In genomic region chr11:64331569-64332371, GRCh38 we compare ENCODE assay signal across 8 cellular contexts. TPM values are rescaled to one million over a fixed set of nuclear protein-coding genes. Genes with fewer than 3 reads are reported as not detected.
DNase-seq lines count a peak whose midpoint lies in the region; ATAC-seq lines count a peak whose summit lies in the region.

No MANE protein-coding gene starts in this region.

- H3K9ac ChIP-seq in rectal smooth muscle tissue (ENCODE audit: low read length), result no peak overlapping the region

- DNase-seq in NCI-H1436 (lab: John Stamatoyannopoulos, UW), result peak; percentile 48
- DNase-seq in NCI-H1436 treated with DMSO at 0.1 percent for 48 hours (lab: John Stamatoyannopoulos, UW), result no peak
- peak; percentile 95 for DNase-seq in RKO (ENCODE audit: low spot score)
- peak; percentile 89 to 92 for DNase-seq in activated T-cell treated with anti-CD3 and anti-CD28 coated beads, Interleukin-2, amount 50 U/mL, for 72 hours
- peak; percentile 71 for DNase-seq in germinal center (ENCODE audit: low spot score)
- DNase-seq in NCI-H128 (lab: John Stamatoyannopoulos, UW; ENCODE audit: unreplicated experiment), result no peak

- no peaks in the 10 kb centered on the region for H3K36me3 ChIP-seq in rectal smooth muscle tissue (ENCODE audit: control insufficient read depth, insufficient read depth, low read length)

- peak overlapping the region; percentile 2 for H3K4me3 ChIP-seq in rectal smooth muscle tissue (ENCODE audit: low read length)

- no peaks in the 10 kb centered on the region for H3K9me3 Mint-ChIP-seq in activated T-cell treated with anti-CD3 and anti-CD28 coated beads, Interleukin-2, amount 50 U/mL, for 72 hours

- H3K4me1 ChIP-seq in rectal smooth muscle tissue (ENCODE audit: control insufficient read depth, insufficient read depth, low read length), result no peaks in the 10 kb centered on the region

- no peak overlapping the region for H3K27ac ChIP-seq in rectal smooth muscle tissue (ENCODE audit: low read depth, low read length)

- ATAC-seq in HG03196 (IDR thresholded peaks at IDR 0.05; ENCODE audit: unreplicated experiment), result peak; percentile 48
- ATAC-seq in activated T-cell treated with anti-CD3 and anti-CD28 coated beads, Interleukin-2, amount 50 U/mL, for 72 hours (replicated peaks in 1 of 2), result peak; percentile 88 to 91

- peak overlapping the region; percentile 32 to 40 for H3K4me3 Mint-ChIP-seq in activated T-cell treated with anti-CD3 and anti-CD28 coated beads, Interleukin-2, amount 50 U/mL, for 72 hours

- peaks cover 20% of the 10 kb centered on the region for H3K4me1 Mint-ChIP-seq in activated T-cell treated with anti-CD3 and anti-CD28 coated beads, Interleukin-2, amount 50 U/mL, for 72 hours (ENCODE audit: low read depth)

- H3K36me3 Mint-ChIP-seq in activated T-cell treated with anti-CD3 and anti-CD28 coated beads, Interleukin-2, amount 50 U/mL, for 72 hours (ENCODE audit: insufficient read depth in 2 of 2), result no peaks in the 10 kb centered on the region

- H3K27me3 ChIP-seq in rectal smooth muscle tissue (ENCODE audit: control insufficient read depth, insufficient read depth, low read length), result no peaks in the 10 kb centered on the region

- H3K27ac Mint-ChIP-seq in activated T-cell treated with anti-CD3 and anti-CD28 coated beads, Interleukin-2, amount 50 U/mL, for 72 hours, result peak overlapping the region; percentile 6

- no peaks in the 10 kb centered on the region for H3K27me3 Mint-ChIP-seq in activated T-cell treated with anti-CD3 and anti-CD28 coated beads, Interleukin-2, amount 50 U/mL, for 72 hours (ENCODE audit: low read depth)

RNA-seq across cellular contexts. Expression of gene CCDC88B, which starts 8.2 kb away (rescaled TPM):
- total RNA-seq in activated T-cell treated with anti-CD3 and anti-CD28 coated beads, Interleukin-2, amount 50 U/mL, for 72 hours, result 100 to 1,000 TPM; 119 to 126 TPM

RNA-seq across cellular contexts. Expression of gene PRDX5, which starts 13.8 kb away (rescaled TPM):
- 100 to 1,000 TPM; 134 to 138 TPM for total RNA-seq in activated T-cell treated with anti-CD3 and anti-CD28 coated beads, Interleukin-2, amount 50 U/mL, for 72 hours

RNA-seq across cellular contexts. Expression of gene TRMT112, which starts 14.4 kb away (rescaled TPM):
- total RNA-seq in activated T-cell treated with anti-CD3 and anti-CD28 coated beads, Interleukin-2, amount 50 U/mL, for 72 hours, result 100 to 1,000 TPM; 145 to 154 TPM

RNA-seq across cellular contexts. Expression of gene ESRRA, which starts 26.4 kb away (rescaled TPM):
- 10 to 100 TPM; 40.5 to 42.4 TPM for total RNA-seq in activated T-cell treated with anti-CD3 and anti-CD28 coated beads, Interleukin-2, amount 50 U/mL, for 72 hours

RNA-seq across cellular contexts. Expression of gene RPS6KA4, which starts 27.2 kb away (rescaled TPM):
- 10 to 100 TPM; 16.6 to 18.4 TPM for total RNA-seq in activated T-cell treated with anti-CD3 and anti-CD28 coated beads, Interleukin-2, amount 50 U/mL, for 72 hours

Comparison
In these comparisons a context has a peak if more than half of its experiments do, and no peak if none do; other contexts are left out.
1. DNase-seq: peak in NCI-H1436 (single experiment), RKO (single experiment), activated T-cell treated with anti-CD3 and anti-CD28 coated beads, Interleukin-2, amount 50 U/mL, for 72 hours (2 of 2) and germinal center (single experiment); none in NCI-H1436 treated with DMSO at 0.1 percent for 48 hours (single experiment) and NCI-H128 (single experiment).